ENCODE assay signal across 26 cellular contexts in genomic region chr2:236815746-236816145, GRCh38.
"Had no signal": no experiment of that assay in that cellular context is flagged by ENCODE, and none has a peak within 500 bp of the region (broad histone marks: within the 10 kb centered on the region; RNA-seq: fewer than 3 reads in every experiment).

No MANE protein-coding gene starts in this region.

- ATAC-seq: activated CD4-positive, alpha-beta T cell treated with anti-CD3 and anti-CD28 coated beads for 36 hours; activated CD8-positive, alpha-beta memory T cell treated with anti-CD3 and anti-CD28 coated beads, Interleukin-2, amount 10 ng/mL, durations not matched to agents 7 days and 5 days; activated CD8-positive, alpha-beta T cell treated with anti-CD3 and anti-CD28 coated beads, Interleukin-2, amount 10 ng/mL, durations not matched to agents 7 days and 5 days; activated naive CD4-positive, alpha-beta T cell treated with anti-CD3 and anti-CD28 coated beads, Interleukin-2, amount 50 U/mL, for 72 hours; T-helper 17 cell had no signal

- H3K4me3 ChIP-seq: ascending aorta, breast epithelium, cardiac muscle cell, colonic mucosa had no signal

- H3K9me3 ChIP-seq: ascending aorta, breast epithelium, colonic mucosa had no signal

- DNase-seq: activated CD4-positive, alpha-beta memory T cell treated with anti-CD3 and anti-CD28 coated beads for 36 hours; activated CD4-positive, alpha-beta T cell treated with anti-CD3 and anti-CD28 coated beads for 36 hours; activated CD4-positive, alpha-beta T cell treated with anti-CD3 and anti-CD28 coated beads, Interleukin-2, amount 10 ng/mL, durations not matched to agents 24 days and 14 days; activated CD4-positive, CD25-positive, alpha-beta regulatory T cell; activated CD4-positive, CD25-positive, alpha-beta regulatory T cell treated with anti-CD3 and anti-CD28 coated beads, Interleukin-2, amount 50 U/mL, for 72 hours; activated CD8-positive, alpha-beta memory T cell treated with anti-CD3 and anti-CD28 coated beads, Interleukin-2, amount 10 ng/mL, durations not matched to agents 7 days and 5 days; activated CD8-positive, alpha-beta memory T cell treated with anti-CD3 and anti-CD28 coated beads, Interleukin-2, amount 50 U/mL, for 4 hours; activated CD8-positive, alpha-beta T cell treated with anti-CD3 and anti-CD28 coated beads, Interleukin-2, amount 10 ng/mL, durations not matched to agents 7 days and 5 days; activated effector memory CD4-positive, alpha-beta T cell treated with anti-CD3 and anti-CD28 coated beads, Interleukin-2, amount 50 U/mL, for 16 hours; activated naive CD4-positive, alpha-beta T cell treated with anti-CD3 and anti-CD28 coated beads, Interleukin-2, amount 10 ng/mL, durations not matched to agents 7 days and 5 days; activated naive CD8-positive, alpha-beta T cell treated with anti-CD3 and anti-CD28 coated beads, Interleukin-2, amount 10 ng/mL, durations not matched to agents 7 days and 5 days; activated T-cell treated with anti-CD3 and anti-CD28 coated beads, Interleukin-2, amount 50 U/mL, for 1 hour; activated T-cell treated with anti-CD3 and anti-CD28 coated beads, Interleukin-2, amount 50 U/mL, for 48 hours; central memory CD4-positive, alpha-beta T cell; cerebellar nuclear complex; colonic mucosa; effector CD8-positive, alpha-beta T cell; foreskin fibroblast; T-helper 1 cell; T-helper 17 cell; T1000 had no signal

- H3K4me1 ChIP-seq: ascending aorta, breast epithelium, colonic mucosa had no signal

- H3K27me3 ChIP-seq: ascending aorta, breast epithelium, cardiac muscle cell, colonic mucosa had no signal

- H3K36me3 ChIP-seq: ascending aorta, breast epithelium, cardiac muscle cell, colonic mucosa had no signal

- H3K27ac ChIP-seq: ascending aorta, breast epithelium, cardiac muscle cell, colonic mucosa, epithelial cell of prostate had no signal
